2 cellular contexts compared by ENCODE assay signal in genomic region chr3:48273594-48274211, GRCh38.
TF ChIP-seq lines count a peak whose summit lies in the region.

No MANE protein-coding gene starts in this region.

TF ChIP-seq in WTC11, 78 proteins besides CTCF, POLR2A, EP300 and RAD21:
- TF ChIP-seq EMX1 (CRISPR knock-in tag; IDR thresholded peaks at IDR 0.05) (0 out of 2 replicates have a peak, but pooled peaks have one; percentile 26), E2F4 (CRISPR knock-in tag; IDR thresholded peaks at IDR 0.05; ENCODE audit: borderline replicate concordance, low read depth) (no peak)

TF ChIP-seq in HepG2, 621 proteins besides CTCF, POLR2A, EP300 and RAD21:
- TF ChIP-seq ZNF274 (CRISPR knock-in tag; IDR thresholded peaks at IDR 0.05) (0 out of 2 replicates have a peak, but pooled peaks have one; percentile 21), CREM (IDR thresholded peaks at IDR 0.05) (no peak), CREM (CRISPR knock-in tag; IDR thresholded peaks at IDR 0.05) (no peak), IRF1 (CRISPR knock-in tag; IDR thresholded peaks at IDR 0.05; ENCODE audit: low read depth) (no peak), HMGXB4 (CRISPR knock-in tag; IDR thresholded peaks at IDR 0.05; ENCODE audit: borderline replicate concordance in 1 of 2, low read depth in 1 of 2) (no peak), FOXM1 (CRISPR knock-in tag; IDR thresholded peaks at IDR 0.05) (no peak), ZNF616 (CRISPR knock-in tag; IDR thresholded peaks at IDR 0.05; ENCODE audit: low read depth) (no peak), ZNF580 (CRISPR knock-in tag; IDR thresholded peaks at IDR 0.05; ENCODE audit: borderline replicate concordance, low read depth) (0 out of 2 replicates have a peak, but pooled peaks have one; percentile 41), ZC3H13 (CRISPR knock-in tag; IDR thresholded peaks at IDR 0.05) (no peak), SMC3 (IDR thresholded peaks at IDR 0.05; ENCODE audit: low read length) (peak; percentile 88), ERF (CRISPR knock-in tag; IDR thresholded peaks at IDR 0.05) (peak; percentile 51; the same call in 1 of the 2 replicates), KDM2A (CRISPR knock-in tag; IDR thresholded peaks at IDR 0.05; ENCODE audit: borderline replicate concordance, low read depth) (peak; percentile 35; the same call in 1 of the 2 replicates), CENPBD1 (CRISPR knock-in tag; IDR thresholded peaks at IDR 0.05; ENCODE audit: borderline replicate concordance, low read depth) (no peak), SNAPC4 (CRISPR knock-in tag; IDR thresholded peaks at IDR 0.05) (no peak), ZNF142 (CRISPR knock-in tag; IDR thresholded peaks at IDR 0.05) (no peak), DNMT3B (CRISPR knock-in tag; conservative IDR thresholded peaks at IDR 0.05) (no peak), HHEX (CRISPR knock-in tag; IDR thresholded peaks at IDR 0.05) (no peak), FOXA3 (CRISPR knock-in tag; IDR thresholded peaks at IDR 0.05) (no peak), STAG1 (CRISPR knock-in tag; IDR thresholded peaks at IDR 0.05) (peak; percentile 91), SNRNP70 (IDR thresholded peaks at IDR 0.05; ENCODE audit: low read depth, low read length) (no peak), ZNF564 (CRISPR knock-in tag; IDR thresholded peaks at IDR 0.05) (no peak), DNMT1 (CRISPR knock-in tag; IDR thresholded peaks at IDR 0.05) (no peak)
